In the genomic region with DNA sequence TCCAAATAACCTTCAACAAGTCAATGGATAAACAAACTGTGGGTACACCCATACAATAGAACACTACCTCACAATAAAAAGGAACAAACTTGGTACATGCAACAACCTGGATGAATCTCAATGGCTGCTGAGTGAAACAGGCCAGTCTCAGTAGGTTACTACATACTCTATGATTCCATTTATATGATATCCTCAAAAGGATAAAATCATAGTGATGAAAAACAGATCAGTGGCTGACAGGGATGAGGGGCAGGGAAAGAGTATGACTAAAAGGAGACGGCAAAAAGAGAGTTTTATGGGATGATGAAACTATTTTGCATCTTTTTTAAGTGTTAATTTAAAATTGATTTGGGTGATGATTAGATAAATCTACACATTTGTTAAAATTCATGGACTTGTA, we compare ENCODE assay signal across 8 cellular contexts.
"Had no signal": no experiment of that assay in that cellular context is flagged by ENCODE, and none has a peak within 500 bp of the region (broad histone marks: within the 10 kb centered on the region; RNA-seq: fewer than 3 reads in every experiment).

No MANE protein-coding gene starts in this region.

- H3K36me3 ChIP-seq: HAP-1 had no signal

- H3K4me3 Mint-ChIP-seq: HFFc6, IgD-negative memory B cell had no signal

- H3K9ac ChIP-seq: GM23248 had no signal

- H3K27ac ChIP-seq: GM23248 had no signal

- H3K27me3 Mint-ChIP-seq: IgD-negative memory B cell had no signal

- H3K27ac Mint-ChIP-seq: HFFc6, IgD-negative memory B cell had no signal

- ATAC-seq: HCT116 had no signal

- H3K9me3 Mint-ChIP-seq: HFFc6 had no signal

- H2AFZ ChIP-seq: GM23248 had no signal

- DNase-seq: GM23248, GOT3, H7, HFFc6, KBM-7 had no signal

- H3K4me3 ChIP-seq: GM23248, HAP-1 had no signal
